ENCODE assay signal across 1 cellular context in genomic region chr12:89672589-89672979, GRCh38.
TF ChIP-seq lines count a peak whose summit lies in the region.

No MANE protein-coding gene starts in this region.

TF ChIP-seq in IMR-90, 13 proteins besides CTCF, POLR2A, EP300 and RAD21:
- TF ChIP-seq MAZ (IDR thresholded peaks at IDR 0.05; ENCODE audit: borderline replicate concordance, low read depth, low read length) (no peak), FOS (IDR thresholded peaks at IDR 0.05; ENCODE audit: low read depth, low read length) (no peak), CHD1 (IDR thresholded peaks at IDR 0.05; ENCODE audit: low read depth, low read length) (no peak), USF2 (IDR thresholded peaks at IDR 0.05; ENCODE audit: low read depth, low read length) (no peak), RFX5 (IDR thresholded peaks at IDR 0.05; ENCODE audit: low read depth, low read length) (no peak), ELK1 (IDR thresholded peaks at IDR 0.05; ENCODE audit: borderline replicate concordance, low read depth, low read length) (no peak), CEBPB (IDR thresholded peaks at IDR 0.05; ENCODE audit: low read depth, low read length) (no peak), NFE2L2 (IDR thresholded peaks at IDR 0.05; ENCODE audit: low read depth, low read length) (no peak), RCOR1 (IDR thresholded peaks at IDR 0.05; ENCODE audit: insufficient replicate concordance, low read length) (no peak), SMC3 (IDR thresholded peaks at IDR 0.05; ENCODE audit: low read depth, low read length) (no peak), BHLHE40 (IDR thresholded peaks at IDR 0.05; ENCODE audit: low read depth, low read length) (no peak), MXI1 (IDR thresholded peaks at IDR 0.05; ENCODE audit: borderline replicate concordance, low read depth, low read length) (no peak)
TF ChIP-seq in IMR-90: peak in this region for 0.
